In the genomic region with DNA sequence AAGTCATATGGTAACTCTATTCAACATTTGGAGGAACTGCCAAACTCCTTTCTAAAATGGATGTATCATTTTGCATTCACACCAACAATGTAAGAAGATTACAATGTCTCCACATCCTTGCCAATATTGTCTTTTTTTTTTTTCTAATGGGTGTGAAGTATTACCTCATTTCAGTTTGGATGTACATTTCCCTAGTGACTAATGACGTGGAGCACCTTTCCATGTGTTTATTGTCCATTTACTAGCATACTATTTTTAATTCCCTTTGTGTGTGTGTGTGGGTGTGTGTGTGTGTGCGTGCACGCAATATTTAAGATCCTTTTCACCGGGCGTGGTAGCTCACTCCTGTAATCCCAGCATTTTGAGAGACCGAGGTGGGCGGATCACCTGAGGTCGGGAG, we compare ENCODE assay signal across 26 cellular contexts.
DNase-seq lines count a peak whose midpoint lies in the region; ATAC-seq, FAIRE-seq and TF ChIP-seq lines count a peak whose summit lies in the region.
"Had no signal": no experiment of that assay in that cellular context is flagged by ENCODE, and none has a peak within 500 bp of the region (broad histone marks: within the 10 kb centered on the region; RNA-seq: fewer than 3 reads in every experiment).

No MANE protein-coding gene starts in this region.

- WGBS in mammary epithelial cell (ENCODE audit: low coverage, missing lambda C conversion rate), result 86% methylated on average over 8 of the region's 8 CpGs
- WGBS in small intestine, 3 donors, result 83 to 85% (median 84%) methylated on average over 8 of the region's 8 CpGs

- CTCF ChIA-PET in mammary epithelial cell (lab: Charles Lee; ENCODE audit: low non-redundant PET), result no interaction called here

- H3K4me1 ChIP-seq in mammary epithelial cell (ENCODE audit: insufficient read depth, low read length) (no peaks in the 10 kb centered on the region), small intestine (ENCODE audit: control insufficient read depth in 2 of 2, insufficient read depth in 1 of 2, low read depth in 1 of 2, low read length in 1 of 2) (no peaks in the 10 kb centered on the region)

- no peak overlapping the region for H3K27ac Mint-ChIP-seq in natural killer cell treated with Interleukin-12 subunit alpha and Interleukin-12 subunit beta and Interleukin-15 and Interleukin-18, amount 100 ng/mL, for 72 hours
- no peak overlapping the region for H3K27ac Mint-ChIP-seq in natural killer cell
- H3K27ac Mint-ChIP-seq: CD4-positive, alpha-beta T cell had no signal

- H2AFZ ChIP-seq in mammary epithelial cell (ENCODE audit: low read depth, low read length), result no peak overlapping the region

- H3K9me3 Mint-ChIP-seq in natural killer cell treated with Interleukin-12 subunit alpha and Interleukin-12 subunit beta and Interleukin-15 and Interleukin-18, amount 100 ng/mL, for 72 hours, result no peaks in the 10 kb centered on the region
- H3K9me3 Mint-ChIP-seq in natural killer cell, result no peaks in the 10 kb centered on the region
- H3K9me3 Mint-ChIP-seq: CD4-positive, alpha-beta T cell had no signal

- TF ChIP-seq CTCF in natural killer cell (IDR thresholded peaks at IDR 0.05) (no peak), mammary epithelial cell (conservative IDR thresholded peaks at IDR 0.05 in 1 of 2, IDR thresholded peaks at IDR 0.05 in 1 of 2; ENCODE audit: extremely low read depth in 1 of 2, insufficient read depth in 1 of 2, low read depth in 1 of 2, low read length in 2 of 2) (no peak), fibroblast of the aortic adventitia (IDR thresholded peaks at IDR 0.05; ENCODE audit: insufficient read depth, low read length) (no peak)

- no TSS peak for BruUV-seq in mammary epithelial cell (replicated peaks; lab: Mats Ljungman, UMichigan)

- peak; percentile 15 for DNase-seq in natural killer cell treated with Interleukin-12 subunit alpha and Interleukin-12 subunit beta and Interleukin-15 and Interleukin-18, amount 100 ng/mL, for 72 hours (ENCODE audit: low spot score)
- DNase-seq in natural killer cell (no peak), mammary epithelial cell (peak; percentile 27), fibroblast of the aortic adventitia (ENCODE audit: low read depth) (peak; percentile 12), small intestine (no peak), NCI-H526 treated with DMSO at 0.1 percent for 48 hours (lab: John Stamatoyannopoulos, UW) (no peak)
- no peak for DNase-seq in activated CD4-positive, alpha-beta T cell treated with anti-CD3 and anti-CD28 coated beads, Interleukin-2, amount 50 U/mL, for 48 hours
- DNase-seq: AML-193; CD4-positive, alpha-beta T cell; COR-L47; DMS53; KBM-7; MG63; NCI-H1105 treated with DMSO at 0.1 percent for 48 hours; NCI-H146; NCI-H1930; NCI-H2107; NCI-H524; NCI-H774; SIG-M5 had no signal

- H3K9ac ChIP-seq in mammary epithelial cell (ENCODE audit: insufficient read depth, low read length), result no peak overlapping the region
- H3K9ac ChIP-seq: BLaER1 treated with 17β-estradiol and CSF1 and Interleukin-3, amounts not matched to agents 10 nM and 100 nM had no signal

- H3K9me3 ChIP-seq in mammary epithelial cell (replicated peaks; ENCODE audit: insufficient read depth, low read length) (no peaks in the 10 kb centered on the region), small intestine (ENCODE audit: control insufficient read depth, low read depth) (no peaks in the 10 kb centered on the region)
- H3K9me3 ChIP-seq: MG63 had no signal

- H3K36me3 Mint-ChIP-seq in natural killer cell treated with Interleukin-12 subunit alpha and Interleukin-12 subunit beta and Interleukin-15 and Interleukin-18, amount 100 ng/mL, for 72 hours, result no peaks in the 10 kb centered on the region
- no peaks in the 10 kb centered on the region for H3K36me3 Mint-ChIP-seq in natural killer cell

- H4K20me1 ChIP-seq in mammary epithelial cell (ENCODE audit: insufficient read depth, low read length), result no peaks in the 10 kb centered on the region
- H4K20me1 ChIP-seq: BLaER1 treated with 17β-estradiol and CSF1 and Interleukin-3, amounts not matched to agents 10 nM and 100 nM had no signal

- H3K4me1 Mint-ChIP-seq in natural killer cell treated with Interleukin-12 subunit alpha and Interleukin-12 subunit beta and Interleukin-15 and Interleukin-18, amount 100 ng/mL, for 72 hours (ENCODE audit: low read depth in 2 of 2), result no peaks in the 10 kb centered on the region
- no peaks in the 10 kb centered on the region for H3K4me1 Mint-ChIP-seq in natural killer cell

- H3K27ac ChIP-seq in mammary epithelial cell (ENCODE audit: insufficient read depth, low read depth, low read length), result no peak overlapping the region
- H3K27ac ChIP-seq in small intestine (ENCODE audit: low read depth in 1 of 2, low read length in 1 of 2), result no peak overlapping the region
- H3K27ac ChIP-seq: BLaER1 treated with 17β-estradiol and CSF1 and Interleukin-3, amounts not matched to agents 10 nM and 100 nM; HL-60 had no signal

- H3K27me3 ChIP-seq in mammary epithelial cell (ENCODE audit: insufficient read depth, low read length) (no peaks in the 10 kb centered on the region), small intestine (ENCODE audit: control insufficient read depth in 2 of 2, insufficient read depth in 2 of 2, low read length in 2 of 2) (no peaks in the 10 kb centered on the region)
- H3K27me3 ChIP-seq: BLaER1 treated with 17β-estradiol and CSF1 and Interleukin-3, amounts not matched to agents 10 nM and 100 nM; MG63 had no signal

- H3K79me2 ChIP-seq in mammary epithelial cell (ENCODE audit: insufficient read depth, low read length), result no peaks in the 10 kb centered on the region

- H3K4me3 ChIP-seq in mammary epithelial cell (replicated peaks in 1 of 3; ENCODE audit: insufficient read depth in 1 of 3, low read depth in 2 of 3, low read length in 3 of 3), result no peak overlapping the region
- H3K4me3 ChIP-seq in fibroblast of the aortic adventitia (ENCODE audit: low read depth, low read length), result no peak overlapping the region
- no peak overlapping the region for H3K4me3 ChIP-seq in small intestine (ENCODE audit: low read depth in 1 of 2, low read length in 2 of 2)
- H3K4me3 ChIP-seq: BLaER1 treated with 17β-estradiol and CSF1 and Interleukin-3, amounts not matched to agents 10 nM and 100 nM; MG63 had no signal

- H3K36me3 ChIP-seq in mammary epithelial cell (ENCODE audit: insufficient read depth, low read length) (no peaks in the 10 kb centered on the region), small intestine (ENCODE audit: control insufficient read depth in 2 of 2, insufficient read depth in 2 of 2, low read length in 2 of 2) (no peaks in the 10 kb centered on the region)
- H3K36me3 ChIP-seq: BLaER1 treated with 17β-estradiol and CSF1 and Interleukin-3, amounts not matched to agents 10 nM and 100 nM; MG63 had no signal

- H3K27me3 Mint-ChIP-seq in natural killer cell treated with Interleukin-12 subunit alpha and Interleukin-12 subunit beta and Interleukin-15 and Interleukin-18, amount 100 ng/mL, for 72 hours, result peaks cover 2 to 3% of the 10 kb centered on the region in 2 donors
- H3K27me3 Mint-ChIP-seq in natural killer cell (ENCODE audit: low read depth in 2 of 2), result peaks cover 3 to 8% of the 10 kb centered on the region in 2 donors
- H3K27me3 Mint-ChIP-seq: CD4-positive, alpha-beta T cell had no signal

- no peak for FAIRE-seq in small intestine (lab: Jason Lieb, UNC)
- FAIRE-seq: A204.1, H1, RCC 7860 had no signal

- H3K4me3 Mint-ChIP-seq in natural killer cell treated with Interleukin-12 subunit alpha and Interleukin-12 subunit beta and Interleukin-15 and Interleukin-18, amount 100 ng/mL, for 72 hours, result no peak overlapping the region
- no peak overlapping the region for H3K4me3 Mint-ChIP-seq in natural killer cell
- H3K4me3 Mint-ChIP-seq: CD4-positive, alpha-beta T cell had no signal

- dilution Hi-C loops in mammary epithelial cell (cut with HindIII; ENCODE audit: low sequenced_read_pairs), result no loop called here

- no peak for ATAC-seq in natural killer cell treated with Interleukin-12 subunit alpha and Interleukin-12 subunit beta and Interleukin-15 and Interleukin-18, amount 100 ng/mL, for 72 hours
- no peak for ATAC-seq in natural killer cell
- ATAC-seq: HCT116 had no signal

- in situ Hi-C loops in mammary epithelial cell (cut with MboI; ENCODE audit: low sequenced_read_pairs in 2 of 2), result no loop called here

- intact Hi-C loops in natural killer cell (cut with micrococcal nuclease), result no loop called here
- intact Hi-C loops in mammary epithelial cell (cut with micrococcal nuclease), result no loop called here

- no peak overlapping the region for H3K4me2 ChIP-seq in mammary epithelial cell (ENCODE audit: insufficient read depth, low read depth, low read length)
- H3K4me2 ChIP-seq: BLaER1 treated with 17β-estradiol and CSF1 and Interleukin-3, amounts not matched to agents 10 nM and 100 nM had no signal

Comparison
In these comparisons a context has a peak if more than half of its experiments do, and no peak if none do; other contexts are left out.
1. DNase-seq: peak in natural killer cell treated with Interleukin-12 subunit alpha and Interleukin-12 subunit beta and Interleukin-15 and Interleukin-18, amount 100 ng/mL, for 72 hours (single experiment), mammary epithelial cell (single experiment) and fibroblast of the aortic adventitia (single experiment); none in natural killer cell (single experiment), small intestine (single experiment), NCI-H526 treated with DMSO at 0.1 percent for 48 hours (single experiment) and activated CD4-positive, alpha-beta T cell treated with anti-CD3 and anti-CD28 coated beads, Interleukin-2, amount 50 U/mL, for 48 hours (0 of 2).